In genomic region chr20:9978395-9979004, GRCh38 we compare ENCODE assay signal across 8 cellular contexts. TPM values are rescaled to one million over a fixed set of nuclear protein-coding genes. Genes with fewer than 3 reads are reported as not detected.
A peak's percentile ranks its signal among the peaks of the same experiment; 100 is the strongest.
DNase-seq lines count a peak whose midpoint lies in the region; ATAC-seq, FAIRE-seq and TF ChIP-seq lines count a peak whose summit lies in the region.

No MANE protein-coding gene starts in this region.

- peak; percentile 93 for TF ChIP-seq CTCF in DND-41 (IDR thresholded peaks at IDR 0.05; ENCODE audit: borderline replicate concordance, extremely low read depth, low read length, poor library complexity, severe bottlenecking)

- H3K9me3 ChIP-seq in DND-41 (ENCODE audit: insufficient read depth, low read length, severe bottlenecking), result no peaks in the 10 kb centered on the region

- peak; percentile 43 for DNase-seq in DND-41
- peak; percentile 89 for DNase-seq in NCI-H2171 (lab: John Stamatoyannopoulos, UW)
- peak; percentile 60 for DNase-seq in epithelial cell of prostate (ENCODE audit: low read depth, low spot score)
- DNase-seq in naive B cell, result peak; percentile 48
- DNase-seq in OCI-M2 (lab: John Stamatoyannopoulos, UW; ENCODE audit: unreplicated experiment), result no peak

- ATAC-seq in DND-41 (ENCODE audit: insufficient read depth, low read depth), result peak; percentile 91
- peak; percentile 97 for ATAC-seq in GM19395 (IDR thresholded peaks at IDR 0.05; ENCODE audit: unreplicated experiment)
- ATAC-seq in HG03342 (IDR thresholded peaks at IDR 0.05; ENCODE audit: unreplicated experiment), result peak; percentile 95
- ATAC-seq in naive B cell (ENCODE audit: low read depth in 2 of 2), result peak; percentile 68 to 78

- H3K36me3 ChIP-seq in DND-41 (ENCODE audit: insufficient read depth, low read length), result no peaks in the 10 kb centered on the region

- H3K9ac ChIP-seq in DND-41 (ENCODE audit: low read depth, low read length), result no peak overlapping the region

- no peaks in the 10 kb centered on the region for H4K20me1 ChIP-seq in DND-41 (ENCODE audit: insufficient read depth, low read length)

- H3K4me3 ChIP-seq in DND-41 (ENCODE audit: low read depth in 1 of 2, low read length in 2 of 2), result no peak overlapping the region

- H3K36me3 Mint-ChIP-seq in naive B cell, result no peaks in the 10 kb centered on the region

- no peaks in the 10 kb centered on the region for H3K79me2 ChIP-seq in DND-41 (ENCODE audit: insufficient read depth, low read length)

- peak overlapping the region; percentile 22; the same call in 1 of the 2 replicates for H3K4me2 ChIP-seq in DND-41 (ENCODE audit: insufficient read depth, low read length)

- H3K4me1 ChIP-seq in DND-41 (ENCODE audit: insufficient read depth, low read length), result no peaks in the 10 kb centered on the region

- no peaks in the 10 kb centered on the region for H3K9me3 Mint-ChIP-seq in naive B cell

- H3K4me1 Mint-ChIP-seq in naive B cell, result no peaks in the 10 kb centered on the region

- peak; percentile 99 for FAIRE-seq in TTC549 (lab: Jason Lieb, UNC)

- H3K27me3 ChIP-seq in DND-41 (ENCODE audit: insufficient read depth, low read length, poor library complexity), result peaks cover 2% of the 10 kb centered on the region

- H3K27me3 Mint-ChIP-seq in naive B cell, result peaks cover 12 to 39% (median 25%) of the 10 kb centered on the region in 3 donors

- no peak overlapping the region for H3K4me3 Mint-ChIP-seq in naive B cell

- H3K27ac Mint-ChIP-seq in naive B cell, result no peak overlapping the region

- H3K27ac ChIP-seq in DND-41 (ENCODE audit: low read length) (no peak overlapping the region), epithelial cell of prostate (peak overlapping the region; percentile 13)

- no peak overlapping the region for H2AFZ ChIP-seq in DND-41 (ENCODE audit: low read depth, low read length)

RNA-seq across cellular contexts. Expression of gene ANKEF1, which starts 56.3 kb away (rescaled TPM):
- polyA plus RNA-seq in naive B cell (ENCODE audit: low read depth in 6 of 6), result 1 to 10 TPM; 1.2 to 6.0 (median 3.6) TPM
